In genomic region chr13:97191615-97192014, GRCh38 we compare ENCODE assay signal across 1 cellular context.
TF ChIP-seq lines count a peak whose summit lies in the region.

No MANE protein-coding gene starts in this region.

TF ChIP-seq in K562, 482 proteins besides CTCF, POLR2A, EP300 and RAD21:
- TF ChIP-seq THRA (IDR thresholded peaks at IDR 0.05) (no peak), CGGBP1 (CRISPR knock-in tag; IDR thresholded peaks at IDR 0.05) (no peak), HDAC3 (IDR thresholded peaks at IDR 0.05; ENCODE audit: borderline replicate concordance, partially characterized antibody) (no peak), NR2C1 (IDR thresholded peaks at IDR 0.05) (no peak), NR2C1 (tag; IDR thresholded peaks at IDR 0.05) (0 out of 2 replicates have a peak, but pooled peaks have one; percentile 4), MITF (IDR thresholded peaks at IDR 0.05) (no peak), CREB1 (IDR thresholded peaks at IDR 0.05) (no peak), CREB1 (CRISPR knock-in tag; IDR thresholded peaks at IDR 0.05) (no peak), GTF2E2 (tag; IDR thresholded peaks at IDR 0.05) (no peak), NR2C2 (CRISPR knock-in tag; IDR thresholded peaks at IDR 0.05) (no peak), NR2C2 (tag; IDR thresholded peaks at IDR 0.05) (0 out of 2 replicates have a peak, but pooled peaks have one; percentile 0), NFIX (CRISPR knock-in tag; IDR thresholded peaks at IDR 0.05; ENCODE audit: low read depth) (peak; percentile 66), ZNF561 (CRISPR knock-in tag; conservative IDR thresholded peaks at IDR 0.05) (no peak), MAFF (IDR thresholded peaks at IDR 0.05; ENCODE audit: low read length) (no peak), NUFIP1 (IDR thresholded peaks at IDR 0.05; ENCODE audit: partially characterized antibody) (no peak), ETS1 (conservative IDR thresholded peaks at IDR 0.05; ENCODE audit: control insufficient read depth, low read depth, low read length) (no peak), NFE2 (IDR thresholded peaks at IDR 0.05; ENCODE audit: low read depth) (no peak), ZNF830 (CRISPR knock-in tag; IDR thresholded peaks at IDR 0.05) (no peak), ETV6 (IDR thresholded peaks at IDR 0.05; ENCODE audit: borderline replicate concordance in 1 of 2, low read depth in 2 of 2, low read length in 1 of 2) (no peak), ETV6 (CRISPR knock-in tag; IDR thresholded peaks at IDR 0.05; ENCODE audit: borderline replicate concordance) (no peak), MYNN (IDR thresholded peaks at IDR 0.05) (no peak), MYNN (CRISPR knock-in tag; IDR thresholded peaks at IDR 0.05) (no peak), MCM3 (IDR thresholded peaks at IDR 0.05) (no peak), DIDO1 (tag; IDR thresholded peaks at IDR 0.05; ENCODE audit: low read depth) (no peak), RHOXF2B (CRISPR knock-in tag; conservative IDR thresholded peaks at IDR 0.05) (no peak), ZNF75A (CRISPR knock-in tag; IDR thresholded peaks at IDR 0.05) (no peak), NFIC (IDR thresholded peaks at IDR 0.05) (peak; percentile 89), HOMEZ (CRISPR knock-in tag; IDR thresholded peaks at IDR 0.05) (no peak)
